In the genomic region with DNA sequence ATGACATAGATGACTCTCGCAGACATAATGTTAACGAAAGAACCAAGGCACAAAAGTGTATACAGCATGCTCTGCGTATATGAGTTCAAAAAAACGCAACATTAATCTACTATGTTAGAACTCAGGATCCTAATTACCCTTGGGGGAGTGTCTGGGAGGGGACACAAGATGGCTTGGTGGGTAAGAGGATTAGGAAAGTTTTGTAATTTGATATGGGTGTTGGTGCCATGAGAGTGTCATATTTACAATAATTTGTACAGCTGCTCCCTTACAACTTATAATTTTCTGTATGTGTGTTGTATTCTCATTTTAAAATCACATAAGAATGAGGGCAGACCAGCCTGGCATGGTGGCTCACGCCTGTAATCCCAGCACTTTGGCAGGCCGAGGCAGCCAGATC, we compare ENCODE assay signal across 27 cellular contexts.
DNase-seq lines count a peak whose midpoint lies in the region; ATAC-seq and TF ChIP-seq lines count a peak whose summit lies in the region.
"Had no signal": no experiment of that assay in that cellular context is flagged by ENCODE, and none has a peak within 500 bp of the region (broad histone marks: within the 10 kb centered on the region; RNA-seq: fewer than 3 reads in every experiment).

No MANE protein-coding gene starts in this region.

- no peaks in the 10 kb centered on the region for H3K9me3 Mint-ChIP-seq in memory B cell
- H3K9me3 Mint-ChIP-seq: activated CD8-positive, alpha-beta T cell treated with anti-CD3 and anti-CD28 coated beads for 36 hours; activated naive CD8-positive, alpha-beta T cell treated with anti-CD3 and anti-CD28 coated beads for 36 hours; H9 had no signal

- H3K27me3 ChIP-seq in adipocyte (replicated peaks; ENCODE audit: control insufficient read depth, insufficient read depth, low read length) = peaks cover 6% of the 10 kb centered on the region
- H3K27me3 ChIP-seq: pancreas, spleen, testis had no signal

- TF ChIP-seq CTCF in HEK293 (tag by site-specific recombination; IDR thresholded peaks at IDR 0.05) = no peak

- H3K36me3 ChIP-seq in HEK293 (ENCODE audit: control insufficient read depth in 2 of 2, insufficient read depth in 1 of 2, low read length in 2 of 2) (no peaks in the 10 kb centered on the region), adipocyte (ENCODE audit: control insufficient read depth, insufficient read depth, low read length, severe bottlenecking) (no peaks in the 10 kb centered on the region)
- H3K36me3 ChIP-seq: pancreas had no signal

- H3K36me3 Mint-ChIP-seq in memory B cell = peaks cover 20% of the 10 kb centered on the region
- H3K36me3 Mint-ChIP-seq: activated naive CD8-positive, alpha-beta T cell treated with anti-CD3 and anti-CD28 coated beads for 36 hours had no signal

- no peak overlapping the region for H3K27ac ChIP-seq in HEK293 (ENCODE audit: extremely low read depth, low read depth, low read length)
- H3K27ac ChIP-seq: C4-2B, epithelial cell of prostate, pancreas, testis had no signal

- ATAC-seq in memory B cell (ENCODE audit: low read depth) (no peak), GM21360 (IDR thresholded peaks at IDR 0.05; ENCODE audit: unreplicated experiment) (no peak)
- no peak for ATAC-seq in stimulated activated naive CD8-positive, alpha-beta T cell treated with anti-CD3 and anti-CD28 coated beads, Interleukin-15, Interleukin-2, amounts not matched to agents 100 U/mL and 50 U/mL, for 24 hours
- ATAC-seq: activated CD8-positive, alpha-beta T cell treated with anti-CD3 and anti-CD28 coated beads for 36 hours; pancreas; T-helper 17 cell had no signal

- no peak overlapping the region for H3K4me3 Mint-ChIP-seq in memory B cell
- H3K4me3 Mint-ChIP-seq: activated CD8-positive, alpha-beta T cell treated with anti-CD3 and anti-CD28 coated beads for 36 hours; activated naive CD8-positive, alpha-beta T cell treated with anti-CD3 and anti-CD28 coated beads for 36 hours; H9; T-helper 17 cell had no signal

- peak overlapping the region; percentile 75 for H3K27ac Mint-ChIP-seq in memory B cell
- H3K27ac Mint-ChIP-seq: activated CD8-positive, alpha-beta T cell treated with anti-CD3 and anti-CD28 coated beads for 36 hours; activated naive CD8-positive, alpha-beta T cell treated with anti-CD3 and anti-CD28 coated beads for 36 hours; H9; T-helper 17 cell had no signal

- POLR2A ChIA-PET in HEK293 (lab: Yijun Ruan, JAX) = no interaction called here

- H3K27me3 Mint-ChIP-seq in memory B cell = no peaks in the 10 kb centered on the region
- H3K27me3 Mint-ChIP-seq: activated CD8-positive, alpha-beta T cell treated with anti-CD3 and anti-CD28 coated beads for 36 hours; activated naive CD8-positive, alpha-beta T cell treated with anti-CD3 and anti-CD28 coated beads for 36 hours; T-helper 17 cell had no signal

- no peak overlapping the region for H3K4me3 ChIP-seq in HEK293 (ENCODE audit: low read depth, low read length)
- H3K4me3 ChIP-seq in adipocyte (ENCODE audit: low read length) = no peak overlapping the region
- H3K4me3 ChIP-seq: lung, pancreas, spleen, testis had no signal

- no peak overlapping the region for H3K9ac ChIP-seq in adipocyte (ENCODE audit: low read length)

- H3K9me3 ChIP-seq in HEK293 (ENCODE audit: control insufficient read depth, insufficient read depth, low read depth, low read length) (no peaks in the 10 kb centered on the region), adipocyte (ENCODE audit: control insufficient read depth, low read length) (no peaks in the 10 kb centered on the region)
- H3K9me3 ChIP-seq: pancreas, spleen, testis had no signal

- CTCF ChIA-PET in HEK293 (lab: Yijun Ruan, JAX) = interaction anchor here (0.7 to 4.9 kb wide), 2 partner anchors 9 to 89 kb away, joined by 3 to 37 read pairs; no protein-coding TSS in a partner anchor

- DNase-seq in NCI-H2171 (lab: John Stamatoyannopoulos, UW) (peak; percentile 19), adipocyte (ENCODE audit: low read depth) (peak; percentile 13), memory B cell (ENCODE audit: low spot score in 2 of 2) (no peak), SKM-1 (lab: John Stamatoyannopoulos, UW; ENCODE audit: unreplicated experiment) (no peak), hippocampal formation (lab: John Stamatoyannopoulos, UW) (no peak)
- no peak for DNase-seq in stimulated activated naive CD8-positive, alpha-beta T cell treated with anti-CD3 and anti-CD28 coated beads, Interleukin-15, Interleukin-2, amounts not matched to agents 100 U/mL and 50 U/mL, for 24 hours
- DNase-seq: activated CD4-positive, CD25-positive, alpha-beta regulatory T cell treated with anti-CD3 and anti-CD28 coated beads, Interleukin-2, amount 50 U/mL, for 72 hours; activated CD8-positive, alpha-beta T cell treated with anti-CD3 and anti-CD28 coated beads for 36 hours; activated effector memory CD4-positive, alpha-beta T cell treated with Interleukin-2 at 50 U/mL for 16 hours; activated naive CD8-positive, alpha-beta T cell treated with anti-CD3 and anti-CD28 coated beads for 36 hours; central memory CD4-positive, alpha-beta T cell; DMS79; GF-D8; glutamatergic neuron; H9; NCI-H2081 treated with DMSO at 0.1 percent for 48 hours; NCI-H446 treated with DMSO at 0.1 percent for 48 hours; pancreas; spleen; stimulated activated CD4-positive, alpha-beta T cell treated with anti-CD3 and anti-CD28 coated beads, Interleukin-2, amount 100 ng/mL, for 48 hours; T-helper 17 cell; testis had no signal

- H3K4me1 ChIP-seq in HEK293 (ENCODE audit: control insufficient read depth, insufficient read depth, low read length) (no peaks in the 10 kb centered on the region), adipocyte (ENCODE audit: control insufficient read depth, insufficient read depth, low read length) (no peaks in the 10 kb centered on the region)

- H3K4me1 Mint-ChIP-seq in memory B cell = peaks cover 53% of the 10 kb centered on the region
- H3K4me1 Mint-ChIP-seq: activated naive CD8-positive, alpha-beta T cell treated with anti-CD3 and anti-CD28 coated beads for 36 hours had no signal

TF ChIP-seq in HEK293, 187 proteins besides CTCF, POLR2A, EP300 and RAD21 (continues in another document):
- TF ChIP-seq, protein P1, sequence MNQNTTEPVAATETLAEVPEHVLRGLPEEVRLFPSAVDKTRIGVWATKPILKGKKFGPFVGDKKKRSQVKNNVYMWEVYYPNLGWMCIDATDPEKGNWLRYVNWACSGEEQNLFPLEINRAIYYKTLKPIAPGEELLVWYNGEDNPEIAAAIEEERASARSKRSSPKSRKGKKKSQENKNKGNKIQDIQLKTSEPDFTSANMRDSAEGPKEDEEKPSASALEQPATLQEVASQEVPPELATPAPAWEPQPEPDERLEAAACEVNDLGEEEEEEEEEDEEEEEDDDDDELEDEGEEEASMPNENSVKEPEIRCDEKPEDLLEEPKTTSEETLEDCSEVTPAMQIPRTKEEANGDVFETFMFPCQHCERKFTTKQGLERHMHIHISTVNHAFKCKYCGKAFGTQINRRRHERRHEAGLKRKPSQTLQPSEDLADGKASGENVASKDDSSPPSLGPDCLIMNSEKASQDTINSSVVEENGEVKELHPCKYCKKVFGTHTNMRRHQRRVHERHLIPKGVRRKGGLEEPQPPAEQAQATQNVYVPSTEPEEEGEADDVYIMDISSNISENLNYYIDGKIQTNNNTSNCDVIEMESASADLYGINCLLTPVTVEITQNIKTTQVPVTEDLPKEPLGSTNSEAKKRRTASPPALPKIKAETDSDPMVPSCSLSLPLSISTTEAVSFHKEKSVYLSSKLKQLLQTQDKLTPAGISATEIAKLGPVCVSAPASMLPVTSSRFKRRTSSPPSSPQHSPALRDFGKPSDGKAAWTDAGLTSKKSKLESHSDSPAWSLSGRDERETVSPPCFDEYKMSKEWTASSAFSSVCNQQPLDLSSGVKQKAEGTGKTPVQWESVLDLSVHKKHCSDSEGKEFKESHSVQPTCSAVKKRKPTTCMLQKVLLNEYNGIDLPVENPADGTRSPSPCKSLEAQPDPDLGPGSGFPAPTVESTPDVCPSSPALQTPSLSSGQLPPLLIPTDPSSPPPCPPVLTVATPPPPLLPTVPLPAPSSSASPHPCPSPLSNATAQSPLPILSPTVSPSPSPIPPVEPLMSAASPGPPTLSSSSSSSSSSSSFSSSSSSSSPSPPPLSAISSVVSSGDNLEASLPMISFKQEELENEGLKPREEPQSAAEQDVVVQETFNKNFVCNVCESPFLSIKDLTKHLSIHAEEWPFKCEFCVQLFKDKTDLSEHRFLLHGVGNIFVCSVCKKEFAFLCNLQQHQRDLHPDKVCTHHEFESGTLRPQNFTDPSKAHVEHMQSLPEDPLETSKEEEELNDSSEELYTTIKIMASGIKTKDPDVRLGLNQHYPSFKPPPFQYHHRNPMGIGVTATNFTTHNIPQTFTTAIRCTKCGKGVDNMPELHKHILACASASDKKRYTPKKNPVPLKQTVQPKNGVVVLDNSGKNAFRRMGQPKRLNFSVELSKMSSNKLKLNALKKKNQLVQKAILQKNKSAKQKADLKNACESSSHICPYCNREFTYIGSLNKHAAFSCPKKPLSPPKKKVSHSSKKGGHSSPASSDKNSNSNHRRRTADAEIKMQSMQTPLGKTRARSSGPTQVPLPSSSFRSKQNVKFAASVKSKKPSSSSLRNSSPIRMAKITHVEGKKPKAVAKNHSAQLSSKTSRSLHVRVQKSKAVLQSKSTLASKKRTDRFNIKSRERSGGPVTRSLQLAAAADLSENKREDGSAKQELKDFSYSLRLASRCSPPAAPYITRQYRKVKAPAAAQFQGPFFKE (tag by site-specific recombination; IDR thresholded peaks at IDR 0.05; ENCODE audit: borderline replicate concordance) = no peak
- no peak for TF ChIP-seq IKZF3 (tag by site-specific recombination; IDR thresholded peaks at IDR 0.05)
- peak; percentile 88 for TF ChIP-seq ZNF121 (tag by site-specific recombination; IDR thresholded peaks at IDR 0.05)
- no peak for TF ChIP-seq ZNF501 (tag by site-specific recombination; IDR thresholded peaks at IDR 0.05)
- TF ChIP-seq, protein P2, sequence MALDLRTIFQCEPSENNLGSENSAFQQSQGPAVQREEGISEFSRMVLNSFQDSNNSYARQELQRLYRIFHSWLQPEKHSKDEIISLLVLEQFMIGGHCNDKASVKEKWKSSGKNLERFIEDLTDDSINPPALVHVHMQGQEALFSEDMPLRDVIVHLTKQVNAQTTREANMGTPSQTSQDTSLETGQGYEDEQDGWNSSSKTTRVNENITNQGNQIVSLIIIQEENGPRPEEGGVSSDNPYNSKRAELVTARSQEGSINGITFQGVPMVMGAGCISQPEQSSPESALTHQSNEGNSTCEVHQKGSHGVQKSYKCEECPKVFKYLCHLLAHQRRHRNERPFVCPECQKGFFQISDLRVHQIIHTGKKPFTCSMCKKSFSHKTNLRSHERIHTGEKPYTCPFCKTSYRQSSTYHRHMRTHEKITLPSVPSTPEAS (tag by site-specific recombination; IDR thresholded peaks at IDR 0.05) = no peak

Comparison
In these comparisons a context has a peak if more than half of its experiments do, and no peak if none do; other contexts are left out.
1. DNase-seq: peak in NCI-H2171 (single experiment) and adipocyte (single experiment); none in memory B cell (0 of 2), stimulated activated naive CD8-positive, alpha-beta T cell treated with anti-CD3 and anti-CD28 coated beads, Interleukin-15, Interleukin-2, amounts not matched to agents 100 U/mL and 50 U/mL, for 24 hours (single experiment), SKM-1 (single experiment) and hippocampal formation (0 of 2).